ENCODE assay signal across 7 cellular contexts in genomic region chr1:20696397-20697333, GRCh38. TPM values are rescaled to one million over a fixed set of nuclear protein-coding genes. Genes with fewer than 3 reads are reported as not detected.
DNase-seq lines count a peak whose midpoint lies in the region; ATAC-seq, FAIRE-seq and TF ChIP-seq lines count a peak whose summit lies in the region.

No MANE protein-coding gene starts in this region.

- H3K4me1 Mint-ChIP-seq in activated CD8-positive, alpha-beta memory T cell treated with anti-CD3 and anti-CD28 coated beads, Interleukin-2, amount 10 ng/mL, durations not matched to agents 7 days and 5 days: peaks cover 6% of the 10 kb centered on the region

- peaks cover 2 to 3% of the 10 kb centered on the region in 2 experiments for H4K20me1 ChIP-seq in H1 (replicated peaks in 1 of 2; ENCODE audit: control insufficient read depth in 1 of 2, insufficient read depth in 2 of 2, low read length in 2 of 2)

- no peak overlapping the region for H2BK20ac ChIP-seq in H1 (ENCODE audit: low read length)

- no peak; a peak in 1 of 3 replicates for TF ChIP-seq EP300 in H1 (IDR thresholded peaks at IDR 0.05; ENCODE audit: borderline replicate concordance in 1 of 2, low read depth in 2 of 2, low read length in 2 of 2)

- H3K4ac ChIP-seq in H1 (replicated peaks; ENCODE audit: insufficient read length, low read depth, low read length): no peak overlapping the region
- peak overlapping the region; percentile 92 to 95 for H3K4ac ChIP-seq in mesenchymal stem cell (ENCODE audit: low read depth in 1 of 2, low read length in 2 of 2)

- H3K4me2 ChIP-seq in H1 (ENCODE audit: insufficient read depth in 1 of 2, low read depth in 2 of 2, low read length in 2 of 2) (peak overlapping the region; percentile 37 to 88), mesenchymal stem cell (ENCODE audit: low read length, poor library complexity, severe bottlenecking) (peak overlapping the region; percentile 96)

- whole genome bisulfite sequencing in H1 (ENCODE audit: extremely low coverage in 1 of 2, insufficient coverage in 1 of 2, insufficient read length in 1 of 2, insufficient replicate concordance in 2 of 2, low coverage in 1 of 2, low lambda C conversion rate in 2 of 2, missing lambda C conversion rate in 1 of 2), 2 experiments: 4% methylated on average over 33 of the region's 46 CpGs; no CpG with 5 or more reads in 1 of the 2 experiments
- WGBS in mesenchymal stem cell: under 1% methylated on average over 39 of the region's 46 CpGs

- peak overlapping the region; percentile 79 for H3K4me3 Mint-ChIP-seq in activated CD8-positive, alpha-beta memory T cell treated with anti-CD3 and anti-CD28 coated beads, Interleukin-2, amount 10 ng/mL, durations not matched to agents 7 days and 5 days

- H3K36me3 Mint-ChIP-seq in activated CD8-positive, alpha-beta memory T cell treated with anti-CD3 and anti-CD28 coated beads, Interleukin-2, amount 10 ng/mL, durations not matched to agents 7 days and 5 days: no peaks in the 10 kb centered on the region

- CTCF ChIA-PET in activated CD8-positive, alpha-beta memory T cell treated with anti-CD3 and anti-CD28 coated beads, Interleukin-2, amount 10 ng/mL, durations not matched to agents 7 days and 5 days (lab: Charles Lee): interaction anchor here (0.7 to 4.7 kb wide), 41 partner anchors 10 to 836 kb away, joined by 3 to 52 read pairs (median 4); partner anchors contain the start of genes HP1BP3, KIF17 and SH2D5
- CTCF ChIA-PET in H1 (lab: Charles Lee; ENCODE audit: partially characterized antibody): interaction anchor here (0.6 to 5.1 kb wide), 60 partner anchors 9 to 1886 kb away, joined by 3 to 82 read pairs (median 4); partner anchors contain the start of genes DDOST, HP1BP3, KIF17 and SH2D5

- H3K14ac ChIP-seq in H1 (ENCODE audit: insufficient read length): no peak overlapping the region
- no peak overlapping the region for H3K14ac ChIP-seq in mesenchymal stem cell (ENCODE audit: low read length in 2 of 2)

- peaks cover 5% of the 10 kb centered on the region; the same call in 1 of the 2 replicates for H3K23me2 ChIP-seq in H1 (ENCODE audit: low read depth, low read length)

- peak; percentile 83 to 96 (median 85) for TF ChIP-seq CTCF in H1 (IDR thresholded peaks at IDR 0.05; ENCODE audit: control extremely low read depth in 1 of 3, insufficient read depth in 1 of 3, low read depth in 1 of 3, low read length in 3 of 3)

- H3K9me3 ChIP-seq in HUES48 (ENCODE audit: control insufficient read depth, insufficient read depth, low read length) (no peaks in the 10 kb centered on the region), H1 (ENCODE audit: insufficient read depth in 2 of 2, low read depth in 1 of 2, low read length in 1 of 2) (no peaks in the 10 kb centered on the region), mesenchymal stem cell (ENCODE audit: control insufficient read depth, low read length) (no peaks in the 10 kb centered on the region)

- TF ChIP-seq RAD21 in H1 (IDR thresholded peaks at IDR 0.05 in 1 of 2, conservative IDR thresholded peaks at IDR 0.05 in 1 of 2; ENCODE audit: low read depth in 2 of 2, low read length in 2 of 2): peak; percentile 86 to 87

- H3K79me2 ChIP-seq in H1 (ENCODE audit: control insufficient read depth in 1 of 2, insufficient read depth in 2 of 2, low read length in 2 of 2): no peaks in the 10 kb centered on the region

- peak overlapping the region; percentile 71 for H3K18ac ChIP-seq in H1 (ENCODE audit: extremely low read depth, low read length)
- peak overlapping the region; percentile 83 to 93 for H3K18ac ChIP-seq in mesenchymal stem cell (ENCODE audit: low read depth in 1 of 2, low read length in 2 of 2)

- H3K9ac ChIP-seq in HUES48 (ENCODE audit: low read depth, low read length) (peak overlapping the region; percentile 66), H1 (replicated peaks in 1 of 4; ENCODE audit: extremely low read depth in 1 of 4, low read depth in 3 of 4, low read length in 3 of 4) (peak overlapping the region in 2 of 4 experiments; percentile 31 to 46; a peak in 2 of 7 replicates), mesenchymal stem cell (ENCODE audit: low read length) (peak overlapping the region; percentile 92)

- H3K36me3 ChIP-seq in HUES48 (ENCODE audit: control insufficient read depth, insufficient read depth, low read length) (no peaks in the 10 kb centered on the region), H1 (ENCODE audit: control insufficient read depth in 2 of 4, insufficient read depth in 4 of 4, low read length in 3 of 4) (no peaks in the 10 kb centered on the region), mesenchymal stem cell (ENCODE audit: control insufficient read depth in 1 of 2, insufficient read depth in 2 of 2, low read depth in 1 of 2, low read length in 2 of 2) (no peaks in the 10 kb centered on the region)

- H3K79me1 ChIP-seq in H1 (ENCODE audit: low read depth, low read length) (no peaks in the 10 kb centered on the region), mesenchymal stem cell (replicated peaks; ENCODE audit: low read length, poor library complexity, severe bottlenecking) (peaks cover 2% of the 10 kb centered on the region)

- peak overlapping the region; percentile 78 for H4K5ac ChIP-seq in H1 (ENCODE audit: insufficient read length, low read depth, low read length)

- H2AK5ac ChIP-seq in H1 (ENCODE audit: low read depth, low read length) (no peak overlapping the region), mesenchymal stem cell (ENCODE audit: low read length, severe bottlenecking) (no peak overlapping the region)

- H4K8ac ChIP-seq in H1 (ENCODE audit: extremely low read depth, insufficient read depth, low read length): no peak overlapping the region; the same call in 1 of the 2 replicates
- peak overlapping the region; percentile 93 for H4K8ac ChIP-seq in mesenchymal stem cell (ENCODE audit: low read length)

- H3K27me3 Mint-ChIP-seq in activated CD8-positive, alpha-beta memory T cell treated with anti-CD3 and anti-CD28 coated beads, Interleukin-2, amount 10 ng/mL, durations not matched to agents 7 days and 5 days: peaks cover 13% of the 10 kb centered on the region

- TF ChIP-seq POLR2A in H1 (IDR thresholded peaks at IDR 0.05; ENCODE audit: control extremely low read depth in 1 of 2, low read depth in 2 of 2, low read length in 2 of 2): no peak

- H3K4me1 ChIP-seq in HUES48 (ENCODE audit: control insufficient read depth, insufficient read depth, low read length) (peaks cover 14% of the 10 kb centered on the region), H1 (replicated peaks in 1 of 4; ENCODE audit: control insufficient read depth in 3 of 4, insufficient read depth in 4 of 4, low read length in 3 of 4) (peaks cover 0 to 6% (median 4%) of the 10 kb centered on the region in 4 experiments; a peak in 3 of 7 replicates), mesenchymal stem cell (ENCODE audit: control insufficient read depth, insufficient read depth, low read depth, low read length) (peaks cover 29% of the 10 kb centered on the region)

- H3K56ac ChIP-seq in H1 (replicated peaks; ENCODE audit: insufficient read length, low read depth, low read length): peak overlapping the region; percentile 5

- peak overlapping the region; percentile 80 for H3K27ac ChIP-seq in HUES48 (ENCODE audit: low read depth, low read length)
- H3K27ac ChIP-seq in H1 (ENCODE audit: low read depth, low read length): peak overlapping the region; percentile 37; the same call in 1 of the 2 replicates
- H3K27ac ChIP-seq in mesenchymal stem cell (ENCODE audit: low read length, poor library complexity, severe bottlenecking): peak overlapping the region; percentile 79

- POLR2A ChIA-PET in H1 (lab: Charles Lee; ENCODE audit: partially characterized antibody): interaction anchor here (0.7 to 3.7 kb wide), 9 partner anchors 11 to 499 kb away, joined by 3 to 16 read pairs (median 4); partner anchors contain the start of genes DDOST, HP1BP3 and KIF17

- H2BK15ac ChIP-seq in H1 (ENCODE audit: low read length): no peak overlapping the region
- H2BK15ac ChIP-seq in mesenchymal stem cell (ENCODE audit: low read depth, poor library complexity, severe bottlenecking): peak overlapping the region; percentile 92

- no peaks in the 10 kb centered on the region for H3K27me3 ChIP-seq in HUES48 (ENCODE audit: control insufficient read depth, insufficient read depth, low read length)
- no peaks in the 10 kb centered on the region; a peak in 1 of 7 replicates for H3K27me3 ChIP-seq in H1 (replicated peaks in 1 of 4; ENCODE audit: control insufficient read depth in 3 of 4, extremely low read depth in 1 of 4, insufficient read depth in 3 of 4, low read length in 3 of 4)
- H3K27me3 ChIP-seq in mesenchymal stem cell (ENCODE audit: control insufficient read depth in 1 of 2, insufficient read depth in 1 of 2, low read length in 2 of 2): peaks cover 0 to 3% of the 10 kb centered on the region in 2 experiments

- no peak for FAIRE-seq in H1 (lab: Jason Lieb, UNC)

- H2AFZ ChIP-seq in H1 (ENCODE audit: low read length) (peak overlapping the region; percentile 47; the same call in 1 of the 2 replicates), mesenchymal stem cell (ENCODE audit: low read depth, low read length) (peak overlapping the region; percentile 80)

- H4K91ac ChIP-seq in H1 (replicated peaks; ENCODE audit: insufficient read length, low read length) (peak overlapping the region; percentile 62), mesenchymal stem cell (ENCODE audit: low read length) (peak overlapping the region; percentile 91)

- H2BK12ac ChIP-seq in H1 (ENCODE audit: low read depth, low read length) (no peak overlapping the region), mesenchymal stem cell (ENCODE audit: low read length in 2 of 2) (peak overlapping the region; percentile 69 to 90)

- peak; percentile 70 for ATAC-seq in GM18511 (IDR thresholded peaks at IDR 0.05; ENCODE audit: unreplicated experiment)
- peak; percentile 96 for ATAC-seq in activated CD8-positive, alpha-beta memory T cell treated with anti-CD3 and anti-CD28 coated beads, Interleukin-2, amount 10 ng/mL, durations not matched to agents 7 days and 5 days

- H2BK120ac ChIP-seq in H1 (replicated peaks; ENCODE audit: low read depth, low read length) (no peak overlapping the region), mesenchymal stem cell (ENCODE audit: low read depth, low read length) (peak overlapping the region; percentile 93)

- H3K4me3 ChIP-seq in HUES48 (ENCODE audit: low read depth, low read length) (peak overlapping the region; percentile 70), H1 (ENCODE audit: extremely low read depth in 1 of 4, insufficient read depth in 2 of 4, low read depth in 3 of 4, low read length in 4 of 4) (peak overlapping the region; percentile 19 to 77 (median 64)), mesenchymal stem cell (ENCODE audit: insufficient read depth in 1 of 2, low read depth in 1 of 2, low read length in 2 of 2) (peak overlapping the region; percentile 53 to 78)

- DNase-seq in NOMO-1 treated with dmso at 0.1 percent for 144 hours (lab: John Stamatoyannopoulos, UW; ENCODE audit: unreplicated experiment) (peak; percentile 63), H1 (ENCODE audit: low read depth in 1 of 2, low spot score in 2 of 2) (peak; percentile 82 to 90), mesenchymal stem cell (peak; percentile 97)
- DNase-seq in activated CD8-positive, alpha-beta memory T cell treated with anti-CD3 and anti-CD28 coated beads, Interleukin-2, amount 10 ng/mL, durations not matched to agents 7 days and 5 days: peak; percentile 83
- peak; percentile 40 to 53 (median 50) for DNase-seq in stimulated activated CD4-positive, alpha-beta T cell treated with anti-CD3 and anti-CD28 coated beads, TNF-alpha, amount 100 ng/mL, for 4 hours (ENCODE audit: low read depth in 3 of 3)

- no peaks in the 10 kb centered on the region for H3K9me3 Mint-ChIP-seq in activated CD8-positive, alpha-beta memory T cell treated with anti-CD3 and anti-CD28 coated beads, Interleukin-2, amount 10 ng/mL, durations not matched to agents 7 days and 5 days (ENCODE audit: low read depth)

- H3K23ac ChIP-seq in H1 (ENCODE audit: insufficient read length) (no peak overlapping the region), mesenchymal stem cell (ENCODE audit: low read length in 2 of 2) (no peak overlapping the region)

- peak overlapping the region; percentile 62 for H3K27ac Mint-ChIP-seq in activated CD8-positive, alpha-beta memory T cell treated with anti-CD3 and anti-CD28 coated beads, Interleukin-2, amount 10 ng/mL, durations not matched to agents 7 days and 5 days

- H2BK5ac ChIP-seq in H1 (ENCODE audit: low read depth, low read length) (0 out of 2 replicates have a peak overlapping the region, but pooled peaks have one; percentile 52), mesenchymal stem cell (ENCODE audit: low read depth, low read length, poor library complexity, severe bottlenecking) (peak overlapping the region; percentile 76)

RNA-seq across cellular contexts. Expression of gene KIF17, which starts 21.1 kb away (rescaled TPM):
- not detected for total RNA-seq in activated CD8-positive, alpha-beta memory T cell treated with anti-CD3 and anti-CD28 coated beads, Interleukin-2, amount 10 ng/mL, durations not matched to agents 7 days and 5 days
- total RNA-seq in H1 (2021; fragmentation: NEBNext Ultra II Directional; extraction: Animal tissue kit (Norgen Biotek cat#: 25700)): 9.9 and 10.4 TPM in 2 replicates
- 6.9 and 10.5 TPM in 2 replicates for polyA plus RNA-seq in H1 (2011; rRNA removed)
- polyA plus RNA-seq in H1 (2011; cell fraction: cytosol; rRNA removed): 9.7 TPM
- polyA plus RNA-seq in H1 (2011; cell fraction: nucleus; rRNA removed): 14.6 TPM
- 6.2 to 10.5 TPM (median 8.5 TPM) in 4 replicates for polyA plus RNA-seq in H1 (2012, experiment 1 of 2)
- 5.9 TPM for polyA plus RNA-seq in H1 (2012, experiment 2 of 2)
- polyA plus RNA-seq in H1 (2013, experiment 1 of 2): 7.4 TPM
- 6.7 TPM for polyA plus RNA-seq in H1 (2013, experiment 2 of 2)
- 8.8 and 14.3 TPM in 2 replicates for polyA minus RNA-seq in H1 (2011; rRNA and poly(A)+ RNA removed)
- 10.8 TPM for polyA minus RNA-seq in H1 (2011; cell fraction: cytosol; rRNA and poly(A)+ RNA removed)
- 11.0 TPM for polyA minus RNA-seq in H1 (2011; cell fraction: nucleus; rRNA and poly(A)+ RNA removed)
- polyA plus RNA-seq in mesenchymal stem cell (2013, experiment 1 of 2): 3.7 TPM
- polyA plus RNA-seq in mesenchymal stem cell (2013, experiment 2 of 2): 3.0 TPM

RNA-seq across cellular contexts. Expression of gene DDOST, which starts 35.5 kb away (rescaled TPM):
- 100 to 1,000 TPM; 137 to 170 TPM for total RNA-seq in activated CD8-positive, alpha-beta memory T cell treated with anti-CD3 and anti-CD28 coated beads, Interleukin-2, amount 10 ng/mL, durations not matched to agents 7 days and 5 days
- 253 and 260 TPM in 2 replicates for total RNA-seq in H1 (2021; fragmentation: NEBNext Ultra II Directional; extraction: Animal tissue kit (Norgen Biotek cat#: 25700))
- 300 and 336 TPM in 2 replicates for polyA plus RNA-seq in H1 (2011; rRNA removed)
- polyA plus RNA-seq in H1 (2011; cell fraction: cytosol; rRNA removed): 310 TPM
- 218 TPM for polyA plus RNA-seq in H1 (2011; cell fraction: nucleus; rRNA removed)
- 199 to 273 TPM (median 262 TPM) in 4 replicates for polyA plus RNA-seq in H1 (2012, experiment 1 of 2)
- polyA plus RNA-seq in H1 (2012, experiment 2 of 2): 359 TPM
- 314 TPM for polyA plus RNA-seq in H1 (2013, experiment 1 of 2)
- polyA plus RNA-seq in H1 (2013, experiment 2 of 2): 341 TPM
- 272 and 301 TPM in 2 replicates for polyA minus RNA-seq in H1 (2011; rRNA and poly(A)+ RNA removed)
- polyA minus RNA-seq in H1 (2011; cell fraction: cytosol; rRNA and poly(A)+ RNA removed): 158 TPM
- 100 TPM for polyA minus RNA-seq in H1 (2011; cell fraction: nucleus; rRNA and poly(A)+ RNA removed)
- polyA plus RNA-seq in mesenchymal stem cell (2013, experiment 1 of 2): 286 TPM
- 285 TPM for polyA plus RNA-seq in mesenchymal stem cell (2013, experiment 2 of 2)

RNA-seq across cellular contexts. Expression of gene SH2D5, which starts 35.8 kb away (rescaled TPM):
- total RNA-seq in activated CD8-positive, alpha-beta memory T cell treated with anti-CD3 and anti-CD28 coated beads, Interleukin-2, amount 10 ng/mL, durations not matched to agents 7 days and 5 days: not detected
- total RNA-seq in H1 (2021; fragmentation: NEBNext Ultra II Directional; extraction: Animal tissue kit (Norgen Biotek cat#: 25700)): 18.3 and 18.4 TPM in 2 replicates
- 13.2 and 16.7 TPM in 2 replicates for polyA plus RNA-seq in H1 (2011; rRNA removed)
- 18.1 TPM for polyA plus RNA-seq in H1 (2011; cell fraction: cytosol; rRNA removed)
- 56.3 TPM for polyA plus RNA-seq in H1 (2011; cell fraction: nucleus; rRNA removed)
- polyA plus RNA-seq in H1 (2012, experiment 1 of 2): 15.3 to 22.7 TPM (median 18.5 TPM) in 4 replicates
- 13.8 TPM for polyA plus RNA-seq in H1 (2012, experiment 2 of 2)
- polyA plus RNA-seq in H1 (2013, experiment 1 of 2): 8.4 TPM
- polyA plus RNA-seq in H1 (2013, experiment 2 of 2): 8.1 TPM
- polyA minus RNA-seq in H1 (2011; rRNA and poly(A)+ RNA removed): 6.4 and 7.4 TPM in 2 replicates
- 5.1 TPM for polyA minus RNA-seq in H1 (2011; cell fraction: cytosol; rRNA and poly(A)+ RNA removed)
- polyA minus RNA-seq in H1 (2011; cell fraction: nucleus; rRNA and poly(A)+ RNA removed): 9.6 TPM
- polyA plus RNA-seq in mesenchymal stem cell (2013, experiment 1 of 2): 2.1 TPM
- polyA plus RNA-seq in mesenchymal stem cell (2013, experiment 2 of 2): 2.2 TPM

Comparison
In these comparisons a context has a peak if more than half of its experiments do, and no peak if none do; other contexts are left out.
1. Peak in every context shown above with its lines: DNase-seq, ATAC-seq, H3K4me3 ChIP-seq and H3K27ac ChIP-seq.
2. RNA of gene KIF17, which starts 21.1 kb away (total RNA-seq): 9.9 to 10.4 TPM in H1; not detected in activated CD8-positive, alpha-beta memory T cell treated with anti-CD3 and anti-CD28 coated beads, Interleukin-2, amount 10 ng/mL, durations not matched to agents 7 days and 5 days; every median in the first group is over 10 times any median in the second.
3. RNA of gene SH2D5, which starts 35.8 kb away (total RNA-seq): 18.3 to 18.4 TPM in H1; not detected in activated CD8-positive, alpha-beta memory T cell treated with anti-CD3 and anti-CD28 coated beads, Interleukin-2, amount 10 ng/mL, durations not matched to agents 7 days and 5 days; every median in the first group is over 10 times any median in the second.